In genomic region chr3:178850452-178851166, GRCh38 we compare ENCODE assay signal across 25 cellular contexts.
"Had no signal": no experiment of that assay in that cellular context is flagged by ENCODE, and none has a peak within 500 bp of the region (broad histone marks: within the 10 kb centered on the region; RNA-seq: fewer than 3 reads in every experiment).

No MANE protein-coding gene starts in this region.

- H3K4me3 Mint-ChIP-seq: activated T-cell treated with anti-CD3 and anti-CD28 coated beads, Interleukin-2, amount 50 U/mL, for 72 hours; memory B cell; natural killer cell; stimulated activated naive B cell treated with anti-CD40 and anti-IgM and Interleukin-4, amounts not matched to agents 10 μg/mL and 1 μg/mL and 100 μg/mL, for 72 hours; T-cell had no signal

- H3K27ac Mint-ChIP-seq: activated naive CD4-positive, alpha-beta T cell treated with anti-CD3 and anti-CD28 coated beads, Interleukin-2, amount 50 U/mL, for 72 hours; activated T-cell treated with anti-CD3 and anti-CD28 coated beads, Interleukin-2, amount 50 U/mL, for 72 hours; memory B cell; natural killer cell; progenitor cell of endocrine pancreas; stimulated activated naive B cell treated with anti-CD40 and anti-IgM and Interleukin-4, amounts not matched to agents 10 μg/mL and 1 μg/mL and 100 μg/mL, for 72 hours; T-cell had no signal

- H3K36me3 ChIP-seq: esophagus squamous epithelium, ovary, stomach, suprapubic skin, tibial artery had no signal

- H3K27me3 Mint-ChIP-seq: stimulated activated naive B cell treated with anti-CD40 and anti-IgM and Interleukin-4, amounts not matched to agents 10 μg/mL and 1 μg/mL and 100 μg/mL, for 72 hours; T-cell had no signal

- H3K27me3 ChIP-seq: esophagus squamous epithelium, ovary, stomach, suprapubic skin, tibial artery had no signal

- DNase-seq: activated CD4-positive, alpha-beta T cell treated with anti-CD3 and anti-CD28 coated beads for 4 hours; activated CD4-positive, alpha-beta T cell treated with anti-CD3 and anti-CD28 coated beads, Interleukin-2, amount 50 U/mL, for 4 hours; activated naive CD4-positive, alpha-beta T cell; activated T-cell treated with anti-CD3 and anti-CD28 coated beads for 4 hours; activated T-cell treated with anti-CD3 and anti-CD28 coated beads, Interleukin-2, amount 50 U/mL, for 72 hours; anterior cingulate cortex; dermis blood vessel endothelial cell; effector CD4-positive, alpha-beta T cell; esophagus squamous epithelium; kidney; left colon; natural killer cell; ovary; retina; small intestine; stimulated activated CD4-positive, alpha-beta T cell treated with anti-CD3 and anti-CD28 coated beads, Interleukin-2, amount 100 ng/mL, for 24 hours; stimulated activated naive B cell treated with anti-CD40 and anti-IgM and Interleukin-4, amounts not matched to agents 10 μg/mL and 1 μg/mL and 100 μg/mL, for 72 hours; stomach; T-cell; tibial artery had no signal

- H3K27ac ChIP-seq: epithelial cell of prostate, esophagus squamous epithelium, ovary, stomach, suprapubic skin, tibial artery had no signal

- H3K9me3 Mint-ChIP-seq: activated naive CD4-positive, alpha-beta T cell treated with anti-CD3 and anti-CD28 coated beads, Interleukin-2, amount 50 U/mL, for 72 hours; activated T-cell treated with anti-CD3 and anti-CD28 coated beads, Interleukin-2, amount 50 U/mL, for 72 hours; memory B cell; stimulated activated naive B cell treated with anti-CD40 and anti-IgM and Interleukin-4, amounts not matched to agents 10 μg/mL and 1 μg/mL and 100 μg/mL, for 72 hours; T-cell had no signal

- H3K36me3 Mint-ChIP-seq: activated naive CD4-positive, alpha-beta T cell treated with anti-CD3 and anti-CD28 coated beads, Interleukin-2, amount 50 U/mL, for 72 hours; memory B cell; natural killer cell; stimulated activated naive B cell treated with anti-CD40 and anti-IgM and Interleukin-4, amounts not matched to agents 10 μg/mL and 1 μg/mL and 100 μg/mL, for 72 hours; T-cell had no signal

- H3K9me3 ChIP-seq: esophagus squamous epithelium, ovary, stomach, suprapubic skin, tibial artery had no signal

- H3K4me1 Mint-ChIP-seq: memory B cell; natural killer cell; stimulated activated naive B cell treated with anti-CD40 and anti-IgM and Interleukin-4, amounts not matched to agents 10 μg/mL and 1 μg/mL and 100 μg/mL, for 72 hours; T-cell had no signal

- H3K4me1 ChIP-seq: esophagus squamous epithelium, suprapubic skin had no signal

- H3K4me3 ChIP-seq: esophagus squamous epithelium, ovary, stomach, suprapubic skin, tibial artery had no signal
